Comparison of ENCODE assay signal across 1 cellular context in genomic region chr4:40308528-40309122, GRCh38.
A peak's percentile ranks its signal among the peaks of the same experiment; 100 is the strongest.
TF ChIP-seq lines count a peak whose summit lies in the region.

No MANE protein-coding gene starts in this region.

TF ChIP-seq in GM23338, 12 proteins besides CTCF, POLR2A, EP300 and RAD21 (continued from another document):
- TF ChIP-seq ETS1 (IDR thresholded peaks at IDR 0.05) = 0 out of 2 replicates have a peak, but pooled peaks have one; percentile 62
- no peak for TF ChIP-seq EZH2phosphoT487 (IDR thresholded peaks at IDR 0.05; ENCODE audit: unreplicated experiment)
- no peak for TF ChIP-seq JUNB (IDR thresholded peaks at IDR 0.05; ENCODE audit: unreplicated experiment)
- TF ChIP-seq ZNF462 (CRISPR knock-in tag; IDR thresholded peaks at IDR 0.05) = 0 out of 2 replicates have a peak, but pooled peaks have one; percentile 46
- no peak for TF ChIP-seq ZNF114 (CRISPR knock-in tag; IDR thresholded peaks at IDR 0.05)
